ENCODE assay signal across 20 cellular contexts in genomic region chr5:56476487-56476856, GRCh38.
A peak's percentile ranks its signal among the peaks of the same experiment; 100 is the strongest.
DNase-seq lines count a peak whose midpoint lies in the region; ATAC-seq, FAIRE-seq and TF ChIP-seq lines count a peak whose summit lies in the region.
"Had no signal": no experiment of that assay in that cellular context is flagged by ENCODE, and none has a peak within 500 bp of the region (broad histone marks: within the 10 kb centered on the region; RNA-seq: fewer than 3 reads in every experiment).

No MANE protein-coding gene starts in this region.

- no peaks in the 10 kb centered on the region for H3K27me3 Mint-ChIP-seq in CD4-positive, CD25-positive, alpha-beta regulatory T cell
- H3K27me3 Mint-ChIP-seq: memory B cell; naive thymus-derived CD4-positive, alpha-beta T cell; stimulated activated naive B cell treated with anti-CD40 and anti-IgM and Interleukin-4, amounts not matched to agents 10 μg/mL and 1 μg/mL and 100 μg/mL, for 72 hours had no signal

- H4K20me1 ChIP-seq in PC-9 (ENCODE audit: insufficient read depth): no peaks in the 10 kb centered on the region

- no peak for FAIRE-seq in pancreas (lab: Jason Lieb, UNC)
- FAIRE-seq: H54 had no signal

- peak overlapping the region in 2 of 3 donors; percentile 30 to 86 for H3K27ac Mint-ChIP-seq in CD4-positive, CD25-positive, alpha-beta regulatory T cell
- H3K27ac Mint-ChIP-seq: activated T-helper 1 cell treated with anti-CD3 and anti-CD28 coated beads, Interleukin-12 subunit alpha, Interleukin-12 subunit beta, Interleukin-2, Interleukin-4 antibody, amounts not matched to agents 30 ng/mL and 10 ng/mL and 1 ng/mL, durations not matched to agents 14 hours and 24 hours and 36 hours; memory B cell; stimulated activated naive B cell treated with anti-CD40 and anti-IgM and Interleukin-4, amounts not matched to agents 10 μg/mL and 1 μg/mL and 100 μg/mL, for 72 hours had no signal

- no peak for TF ChIP-seq POLR2A in Peyer's patch (IDR thresholded peaks at IDR 0.05)

- H3K36me3 ChIP-seq in CD4-positive, CD25-positive, alpha-beta regulatory T cell (ENCODE audit: control insufficient read depth, insufficient read depth, low read length): no peaks in the 10 kb centered on the region
- H3K36me3 ChIP-seq in PC-9 (ENCODE audit: low read depth) (no peaks in the 10 kb centered on the region), pancreas (no peaks in the 10 kb centered on the region), Peyer's patch (no peaks in the 10 kb centered on the region)
- H3K36me3 ChIP-seq: cardiac muscle cell had no signal

- H3K4me1 Mint-ChIP-seq in CD4-positive, CD25-positive, alpha-beta regulatory T cell: peaks cover 18 to 46% (median 33%) of the 10 kb centered on the region in 4 donors

- H3K36me3 Mint-ChIP-seq in CD4-positive, CD25-positive, alpha-beta regulatory T cell: no peaks in the 10 kb centered on the region
- H3K36me3 Mint-ChIP-seq: memory B cell; stimulated activated naive B cell treated with anti-CD40 and anti-IgM and Interleukin-4, amounts not matched to agents 10 μg/mL and 1 μg/mL and 100 μg/mL, for 72 hours had no signal

- peaks cover 37% of the 10 kb centered on the region for H3K4me1 ChIP-seq in CD4-positive, CD25-positive, alpha-beta regulatory T cell (ENCODE audit: control insufficient read depth, insufficient read depth, low read length, poor library complexity, severe bottlenecking)
- H3K4me1 ChIP-seq in PC-9 (replicated peaks; ENCODE audit: insufficient read depth) (peaks cover 50% of the 10 kb centered on the region), pancreas (peaks cover 4 to 21% (median 4%) of the 10 kb centered on the region in 3 donors), Peyer's patch (peaks cover 0 to 6% (median 0%) of the 10 kb centered on the region in 4 donors)

- CTCF ChIA-PET in PC-9 (lab: Charles Lee): interaction anchor here (0.7 kb wide), 1 partner anchor 20 kb away, joined by 3 read pairs; no protein-coding TSS in a partner anchor

- H3K9me3 Mint-ChIP-seq in CD4-positive, CD25-positive, alpha-beta regulatory T cell: no peaks in the 10 kb centered on the region
- H3K9me3 Mint-ChIP-seq: activated T-helper 1 cell treated with anti-CD3 and anti-CD28 coated beads, Interleukin-12 subunit alpha, Interleukin-12 subunit beta, Interleukin-2, Interleukin-4 antibody, amounts not matched to agents 30 ng/mL and 10 ng/mL and 1 ng/mL, durations not matched to agents 14 hours and 24 hours and 36 hours; memory B cell; naive thymus-derived CD4-positive, alpha-beta T cell; stimulated activated naive B cell treated with anti-CD40 and anti-IgM and Interleukin-4, amounts not matched to agents 10 μg/mL and 1 μg/mL and 100 μg/mL, for 72 hours had no signal

- BruUV-seq in PC-9 (replicated peaks; lab: Mats Ljungman, UMichigan): no TSS peak

- TF ChIP-seq CTCF in PC-9 (conservative IDR thresholded peaks at IDR 0.05): no peak
- TF ChIP-seq CTCF in coronary artery (IDR thresholded peaks at IDR 0.05): no peak
- no peak for TF ChIP-seq CTCF in pancreas (IDR thresholded peaks at IDR 0.05)
- no peak for TF ChIP-seq CTCF in Peyer's patch (IDR thresholded peaks at IDR 0.05)

- no peak overlapping the region for H3K4me3 Mint-ChIP-seq in CD4-positive, CD25-positive, alpha-beta regulatory T cell
- H3K4me3 Mint-ChIP-seq: activated T-helper 1 cell treated with anti-CD3 and anti-CD28 coated beads, Interleukin-12 subunit alpha, Interleukin-12 subunit beta, Interleukin-2, Interleukin-4 antibody, amounts not matched to agents 30 ng/mL and 10 ng/mL and 1 ng/mL, durations not matched to agents 14 hours and 24 hours and 36 hours; memory B cell; stimulated activated naive B cell treated with anti-CD40 and anti-IgM and Interleukin-4, amounts not matched to agents 10 μg/mL and 1 μg/mL and 100 μg/mL, for 72 hours had no signal

- ATAC-seq in CD4-positive, CD25-positive, alpha-beta regulatory T cell (ENCODE audit: low read depth in 2 of 2): no peak
- ATAC-seq in pancreas (peak in 1 of 4 donors; percentile 13), GM18502 (IDR thresholded peaks at IDR 0.05; ENCODE audit: poor library complexity, unreplicated experiment) (no peak)
- ATAC-seq: foreskin keratinocyte; naive thymus-derived CD4-positive, alpha-beta T cell; stimulated activated naive B cell treated with anti-CD40 and anti-IgM and Interleukin-4, amounts not matched to agents 10 μg/mL and 1 μg/mL and 100 μg/mL, for 72 hours had no signal

- H2AFZ ChIP-seq in PC-9: no peak overlapping the region

- intact Hi-C loops in PC-9 (cut with micrococcal nuclease; ENCODE audit: unreplicated experiment): loop anchor here (1.0 to 5.0 kb wide), 2 partner anchors 51 to 341 kb away; partner anchors contain the start of gene MAP3K1
- intact Hi-C loops in pancreas (cut with DNase I): no loop called here

- H3K9me2 ChIP-seq in PC-9 (ENCODE audit: insufficient read depth): no peaks in the 10 kb centered on the region

- no peaks in the 10 kb centered on the region for H3K79me2 ChIP-seq in PC-9 (ENCODE audit: low read depth)

- 37 to 39% methylated on average over 5 of the region's 5 CpGs for WGBS in pancreas, 2 donors

- peak overlapping the region; percentile 39 for H3K4me2 ChIP-seq in PC-9

- no peak overlapping the region for H3K4me3 ChIP-seq in CD4-positive, CD25-positive, alpha-beta regulatory T cell (ENCODE audit: low read depth, low read length)
- H3K4me3 ChIP-seq in PC-9 (no peak overlapping the region), coronary artery (no peak overlapping the region), pancreas (no peak overlapping the region), Peyer's patch (no peak overlapping the region)
- H3K4me3 ChIP-seq: cardiac muscle cell had no signal

- peaks cover 32% of the 10 kb centered on the region; the same call in 1 of the 2 replicates for H3F3A ChIP-seq in PC-9 (ENCODE audit: insufficient read depth, low read depth)

- no peaks in the 10 kb centered on the region for H3K27me3 ChIP-seq in CD4-positive, CD25-positive, alpha-beta regulatory T cell (ENCODE audit: control insufficient read depth, insufficient read depth, low read length)
- H3K27me3 ChIP-seq in PC-9 (ENCODE audit: insufficient read depth, low read depth) (no peaks in the 10 kb centered on the region), pancreas (no peaks in the 10 kb centered on the region), Peyer's patch (no peaks in the 10 kb centered on the region)
- H3K27me3 ChIP-seq: cardiac muscle cell, foreskin keratinocyte had no signal

- POLR2A ChIA-PET in PC-9 (lab: Charles Lee; ENCODE audit: unreplicated experiment): interaction anchor here (0.6 kb wide), 1 partner anchor 9 kb away, joined by 4 read pairs; no protein-coding TSS in a partner anchor

- DNase-seq in CD4-positive, CD25-positive, alpha-beta regulatory T cell: no peak
- DNase-seq in PC-9 (peak; percentile 40 to 69), coronary artery (ENCODE audit: low spot score) (peak; percentile 9), pancreas (no peak), Peyer's patch (no peak), DMS79 (lab: John Stamatoyannopoulos, UW) (no peak), SK-N-DZ (ENCODE audit: low spot score) (no peak)
- DNase-seq: foreskin keratinocyte; hypothalamus; naive thymus-derived CD4-positive, alpha-beta T cell; NCI-H1048; NCI-H2029 treated with DMSO at 0.1 percent for 48 hours; NCI-H510A; stimulated activated naive B cell treated with anti-CD40 and anti-IgM and Interleukin-4, amounts not matched to agents 10 μg/mL and 1 μg/mL and 100 μg/mL, for 72 hours; SW 1271 had no signal

- H3K27ac ChIP-seq in CD4-positive, CD25-positive, alpha-beta regulatory T cell (ENCODE audit: insufficient read depth, low read length, poor library complexity, severe bottlenecking): no peak overlapping the region
- H3K27ac ChIP-seq in PC-9 (peak overlapping the region; percentile 51), coronary artery (no peak overlapping the region), pancreas (peak overlapping the region in 3 of 4 donors; percentile 18 to 59 (median 48)), Peyer's patch (no peak overlapping the region)
- H3K27ac ChIP-seq: cardiac muscle cell, foreskin keratinocyte had no signal

- H3K9me3 ChIP-seq in CD4-positive, CD25-positive, alpha-beta regulatory T cell (ENCODE audit: control insufficient read depth in 2 of 2, low read length in 2 of 2): no peaks in the 10 kb centered on the region
- H3K9me3 ChIP-seq in PC-9 (ENCODE audit: insufficient read depth, low read depth) (no peaks in the 10 kb centered on the region), pancreas (no peaks in the 10 kb centered on the region), Peyer's patch (no peaks in the 10 kb centered on the region)

Comparison
In these comparisons a context has a peak if more than half of its experiments do, and no peak if none do; other contexts are left out.
1. DNase-seq: peak in PC-9 (2 of 2) and coronary artery (single experiment); none in CD4-positive, CD25-positive, alpha-beta regulatory T cell (0 of 3), pancreas (0 of 6), Peyer's patch (0 of 3), DMS79 (single experiment) and SK-N-DZ (single experiment).
2. H3K27ac ChIP-seq: peak in PC-9 (single experiment) and pancreas (3 of 4); none in CD4-positive, CD25-positive, alpha-beta regulatory T cell (single experiment), coronary artery (0 of 2) and Peyer's patch (0 of 4).